ENCODE assay signal across 1 cellular context in genomic region chr9:95316794-95317118, GRCh38.
TF ChIP-seq lines count a peak whose summit lies in the region.

No MANE protein-coding gene starts in this region.

TF ChIP-seq in HepG2, 621 proteins besides CTCF, POLR2A, EP300 and RAD21 (continued from another document):
- peak; percentile 62; the same call in 1 of the 2 replicates for TF ChIP-seq PCBP1 (IDR thresholded peaks at IDR 0.05; ENCODE audit: borderline replicate concordance, low read depth, low read length)
- no peak for TF ChIP-seq ZNF850 (CRISPR knock-in tag; conservative IDR thresholded peaks at IDR 0.05)
- TF ChIP-seq KLF6 (CRISPR knock-in tag; IDR thresholded peaks at IDR 0.05): no peak
- no peak for TF ChIP-seq ZNF83 (CRISPR knock-in tag; IDR thresholded peaks at IDR 0.05; ENCODE audit: borderline replicate concordance)
- no peak for TF ChIP-seq BRD4 (CRISPR knock-in tag; IDR thresholded peaks at IDR 0.05)
- TF ChIP-seq DR1 (CRISPR knock-in tag; IDR thresholded peaks at IDR 0.05): no peak
- TF ChIP-seq REPIN1 (CRISPR knock-in tag; IDR thresholded peaks at IDR 0.05; ENCODE audit: borderline replicate concordance, low read depth): 0 out of 2 replicates have a peak, but pooled peaks have one; percentile 11
- TF ChIP-seq NR2F6 (IDR thresholded peaks at IDR 0.05): 0 out of 2 replicates have a peak, but pooled peaks have one; percentile 23
- TF ChIP-seq NR2F6 (CRISPR knock-in tag; IDR thresholded peaks at IDR 0.05): no peak
- 0 out of 2 replicates have a peak, but pooled peaks have one; percentile 8 for TF ChIP-seq FOXP4 (CRISPR knock-in tag; IDR thresholded peaks at IDR 0.05)
- no peak for TF ChIP-seq ZBTB14 (CRISPR knock-in tag; IDR thresholded peaks at IDR 0.05)
- no peak for TF ChIP-seq ZMYM4 (CRISPR knock-in tag; IDR thresholded peaks at IDR 0.05)
- TF ChIP-seq NFYB (CRISPR knock-in tag; IDR thresholded peaks at IDR 0.05): peak; percentile 51; the same call in 1 of the 2 replicates
- TF ChIP-seq HOXD1 (CRISPR knock-in tag; IDR thresholded peaks at IDR 0.05): no peak
- TF ChIP-seq HNF4A (CRISPR knock-in tag; IDR thresholded peaks at IDR 0.05): peak; percentile 13; the same call in 1 of the 2 replicates
TF ChIP-seq in HepG2: peak in this region for 24.
